ENCODE assay signal across 9 cellular contexts in the genomic region with DNA sequence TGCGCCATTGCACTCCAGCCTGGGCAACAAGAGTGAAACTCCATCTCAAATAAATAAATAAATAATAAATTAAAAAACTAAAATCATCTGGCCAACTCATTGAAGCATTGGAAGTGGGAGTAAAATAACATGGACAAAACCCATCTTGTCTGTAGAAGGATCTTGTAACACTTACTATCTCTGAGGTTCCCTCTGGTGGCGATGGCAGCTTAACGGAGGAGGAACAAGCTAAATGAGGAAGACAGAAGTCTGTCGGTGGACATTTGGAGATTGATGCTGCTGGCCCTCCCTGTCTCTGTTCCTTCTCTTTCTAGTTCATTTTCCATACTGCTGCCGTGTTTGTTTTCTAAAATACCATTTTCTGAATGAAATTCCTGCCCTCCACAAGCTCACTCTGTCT. TPM values are rescaled to one million over a fixed set of nuclear protein-coding genes. Genes with fewer than 3 reads are reported as not detected.
DNase-seq lines count a peak whose midpoint lies in the region; ATAC-seq and TF ChIP-seq lines count a peak whose summit lies in the region.
"Had no signal": no experiment of that assay in that cellular context is flagged by ENCODE, and none has a peak within 500 bp of the region (broad histone marks: within the 10 kb centered on the region; RNA-seq: fewer than 3 reads in every experiment).

No MANE protein-coding gene starts in this region.

- H3K9ac ChIP-seq in NT2/D1 (ENCODE audit: insufficient read length, low read depth) = no peak overlapping the region

- ATAC-seq in GM19463 (IDR thresholded peaks at IDR 0.05; ENCODE audit: unreplicated experiment) (no peak), GM21423 (IDR thresholded peaks at IDR 0.05; ENCODE audit: unreplicated experiment) (no peak)

- H3K27ac Mint-ChIP-seq in osteocyte (ENCODE audit: unreplicated experiment) = no peak overlapping the region

- no peaks in the 10 kb centered on the region; the same call in 1 of the 2 replicates for H3K9me3 ChIP-seq in NT2/D1 (ENCODE audit: insufficient read depth, low read length)

- no peaks in the 10 kb centered on the region for H3K27me3 ChIP-seq in NT2/D1 (ENCODE audit: insufficient read depth, insufficient read length)

- H3K4me1 ChIP-seq in NT2/D1 (ENCODE audit: insufficient read depth, insufficient read length) = no peaks in the 10 kb centered on the region

- no peaks in the 10 kb centered on the region for H3K27me3 Mint-ChIP-seq in osteocyte (ENCODE audit: unreplicated experiment)

- DNase-seq in NCI-H1092 treated with DMSO at 0.1 percent for 48 hours (lab: John Stamatoyannopoulos, UW) = peak; percentile 12
- no peak for DNase-seq in NCI-H1092 (lab: John Stamatoyannopoulos, UW)
- DNase-seq in NT2/D1 (ENCODE audit: low read depth, low spot score) = peak; percentile 23
- DNase-seq in erythroblast (lab: John Stamatoyannopoulos, UW) = peak; percentile 61 to 73
- no peak for DNase-seq in osteocyte (ENCODE audit: extremely low spot score, unreplicated experiment)
- no peak for DNase-seq in T1000 (lab: John Stamatoyannopoulos, UW)

- no peak overlapping the region for H3K4me3 ChIP-seq in NT2/D1 (ENCODE audit: insufficient read length, low read depth)
- H3K4me3 ChIP-seq: lung had no signal

- TF ChIP-seq CTCF in osteocyte (IDR thresholded peaks at IDR 0.05) = peak; percentile 30

- H3K4me3 Mint-ChIP-seq in osteocyte (ENCODE audit: unreplicated experiment) = no peak overlapping the region

- H3K9me3 Mint-ChIP-seq in osteocyte (ENCODE audit: unreplicated experiment) = no peaks in the 10 kb centered on the region

- H3K4me1 Mint-ChIP-seq in osteocyte (ENCODE audit: unreplicated experiment) = no peaks in the 10 kb centered on the region

- H3K36me3 Mint-ChIP-seq in osteocyte (ENCODE audit: unreplicated experiment) = peaks cover 65% of the 10 kb centered on the region

- peaks cover 10% of the 10 kb centered on the region for H3K36me3 ChIP-seq in NT2/D1 (ENCODE audit: insufficient read depth, insufficient read length, low read length)

- no peak for TF ChIP-seq POLR2A in erythroblast (IDR thresholded peaks at IDR 0.05; ENCODE audit: low read length)

RNA-seq across cellular contexts. Expression of gene ZCCHC2, which starts 43.4 kb away (rescaled TPM):
- 10.3 and 11.2 TPM in 2 replicates for total RNA-seq in osteocyte

Comparison
In these comparisons a context has a peak if more than half of its experiments do, and no peak if none do; other contexts are left out.
1. DNase-seq: peak in NCI-H1092 treated with DMSO at 0.1 percent for 48 hours (single experiment), NT2/D1 (single experiment) and erythroblast (2 of 2); none in NCI-H1092 (single experiment), osteocyte (single experiment) and T1000 (single experiment).